Comparison of ENCODE assay signal across 2 cellular contexts in the genomic region with DNA sequence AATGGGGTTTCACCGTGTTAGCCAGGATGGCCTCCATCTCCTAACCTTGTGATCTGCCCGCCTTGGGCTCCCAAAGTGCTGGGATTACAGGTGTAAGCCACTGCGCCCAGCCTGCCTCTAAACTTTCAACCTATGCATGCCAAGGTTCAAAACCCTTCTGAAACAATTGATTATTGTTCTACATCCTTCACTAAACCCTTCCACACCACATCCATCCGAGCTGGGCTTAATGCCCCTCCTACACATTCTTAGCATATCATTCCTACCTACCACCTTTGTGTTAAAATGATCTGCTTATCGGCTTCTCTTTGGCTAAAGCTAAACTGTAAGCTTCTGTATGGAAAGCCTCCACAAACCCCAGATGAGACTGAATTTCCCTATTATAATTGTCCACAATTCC.
TF ChIP-seq lines count a peak whose summit lies in the region.

No MANE protein-coding gene starts in this region.

TF ChIP-seq in HepG2, 621 proteins besides CTCF, POLR2A, EP300 and RAD21 (continues in another document):
- TF ChIP-seq ZNF891 (CRISPR knock-in tag; IDR thresholded peaks at IDR 0.05), result no peak
- no peak for TF ChIP-seq ZNF747 (CRISPR knock-in tag; IDR thresholded peaks at IDR 0.05; ENCODE audit: borderline replicate concordance)
- TF ChIP-seq ZNF44 (CRISPR knock-in tag; IDR thresholded peaks at IDR 0.05), result no peak
- TF ChIP-seq ZNF546 (CRISPR knock-in tag; conservative IDR thresholded peaks at IDR 0.05), result no peak
- TF ChIP-seq TGIF2 (CRISPR knock-in tag; IDR thresholded peaks at IDR 0.05), result no peak
- TF ChIP-seq STAT5B (CRISPR knock-in tag; IDR thresholded peaks at IDR 0.05), result no peak
- no peak for TF ChIP-seq ZBTB42 (CRISPR knock-in tag; IDR thresholded peaks at IDR 0.05)
- TF ChIP-seq EZH2 (conservative IDR thresholded peaks at IDR 0.05; ENCODE audit: low read depth, low read length), result no peak
- TF ChIP-seq SP5 (CRISPR knock-in tag; IDR thresholded peaks at IDR 0.05; ENCODE audit: borderline replicate concordance, low read depth), result peak; percentile 19; the same call in 1 of the 2 replicates
- no peak for TF ChIP-seq RFX1 (IDR thresholded peaks at IDR 0.05)
- peak; percentile 12; the same call in 1 of the 2 replicates for TF ChIP-seq SALL1 (CRISPR knock-in tag; IDR thresholded peaks at IDR 0.05)
- TF ChIP-seq, protein P1, sequence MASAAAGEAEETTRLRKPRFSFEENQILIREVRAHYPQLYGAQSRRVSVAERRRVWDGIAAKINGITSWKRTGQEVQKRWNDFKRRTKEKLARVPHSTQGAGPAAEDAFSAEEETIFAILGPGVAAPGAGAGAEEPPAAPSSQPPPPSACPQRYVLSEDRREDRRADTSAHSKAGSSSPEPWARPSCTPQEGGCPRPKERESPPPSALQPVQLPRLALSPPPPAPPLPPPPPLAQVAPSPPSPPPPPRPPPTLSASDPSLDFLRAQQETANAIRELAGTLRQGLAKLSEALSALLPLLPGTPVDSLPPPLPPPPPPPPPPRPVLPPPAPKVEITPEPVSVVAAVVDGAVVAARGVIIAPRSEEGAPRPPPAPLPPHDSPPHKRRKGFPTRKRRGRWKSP (CRISPR knock-in tag; IDR thresholded peaks at IDR 0.05), result no peak
- no peak for TF ChIP-seq SOX6 (IDR thresholded peaks at IDR 0.05)
- TF ChIP-seq SOX6 (CRISPR knock-in tag; IDR thresholded peaks at IDR 0.05), result peak; percentile 78
- no peak for TF ChIP-seq GTF3A (CRISPR knock-in tag; conservative IDR thresholded peaks at IDR 0.05)
- TF ChIP-seq JUNB (CRISPR knock-in tag; IDR thresholded peaks at IDR 0.05; ENCODE audit: borderline replicate concordance), result no peak
- no peak for TF ChIP-seq SRSF9 (IDR thresholded peaks at IDR 0.05; ENCODE audit: borderline replicate concordance, insufficient read depth, low read depth, low read length, poor library complexity, severe bottlenecking)
- no peak for TF ChIP-seq ZMYM4 (CRISPR knock-in tag; IDR thresholded peaks at IDR 0.05)
- TF ChIP-seq TEAD3 (CRISPR knock-in tag; optimal IDR thresholded peaks at IDR 0.05; ENCODE audit: borderline replicate concordance), result peak; percentile 58
- TF ChIP-seq, protein P2, sequence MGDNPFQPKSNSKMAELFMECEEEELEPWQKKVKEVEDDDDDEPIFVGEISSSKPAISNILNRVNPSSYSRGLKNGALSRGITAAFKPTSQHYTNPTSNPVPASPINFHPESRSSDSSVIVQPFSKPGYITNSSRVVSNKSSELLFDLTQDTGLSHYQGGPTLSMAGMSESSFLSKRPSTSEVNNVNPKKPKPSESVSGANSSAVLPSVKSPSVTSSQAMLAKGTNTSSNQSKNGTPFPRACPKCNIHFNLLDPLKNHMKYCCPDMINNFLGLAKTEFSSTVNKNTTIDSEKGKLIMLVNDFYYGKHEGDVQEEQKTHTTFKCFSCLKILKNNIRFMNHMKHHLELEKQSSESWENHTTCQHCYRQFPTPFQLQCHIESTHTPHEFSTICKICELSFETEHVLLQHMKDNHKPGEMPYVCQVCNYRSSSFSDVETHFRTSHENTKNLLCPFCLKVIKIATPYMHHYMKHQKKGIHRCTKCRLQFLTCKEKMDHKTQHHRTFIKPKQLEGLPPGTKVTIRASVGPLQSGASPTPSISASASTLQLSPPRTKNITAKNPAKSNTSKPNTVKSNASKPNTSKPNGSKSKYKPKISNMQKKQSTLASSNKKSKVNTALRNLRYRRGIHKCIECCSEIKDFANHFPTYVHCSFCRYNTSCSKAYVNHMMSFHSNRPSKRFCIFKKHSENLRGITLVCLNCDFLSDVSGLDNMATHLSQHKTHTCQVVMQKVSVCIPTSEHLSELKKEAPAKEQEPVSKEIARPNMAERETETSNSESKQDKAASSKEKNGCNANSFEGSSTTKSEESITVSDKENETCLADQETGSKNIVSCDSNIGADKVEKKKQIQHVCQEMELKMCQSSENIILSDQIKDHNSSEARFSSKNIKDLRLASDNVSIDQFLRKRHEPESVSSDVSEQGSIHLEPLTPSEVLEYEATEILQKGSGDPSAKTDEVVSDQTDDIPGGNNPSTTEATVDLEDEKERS (CRISPR knock-in tag; IDR thresholded peaks at IDR 0.05), result no peak
- TF ChIP-seq ADNP (CRISPR knock-in tag; IDR thresholded peaks at IDR 0.05), result no peak
- TF ChIP-seq SMARCE1 (IDR thresholded peaks at IDR 0.05; ENCODE audit: borderline replicate concordance), result no peak
- no peak for TF ChIP-seq JDP2 (CRISPR knock-in tag; IDR thresholded peaks at IDR 0.05; ENCODE audit: borderline replicate concordance)
- TF ChIP-seq JUND (CRISPR knock-in tag; IDR thresholded peaks at IDR 0.05), result no peak
- TF ChIP-seq, protein P3, sequence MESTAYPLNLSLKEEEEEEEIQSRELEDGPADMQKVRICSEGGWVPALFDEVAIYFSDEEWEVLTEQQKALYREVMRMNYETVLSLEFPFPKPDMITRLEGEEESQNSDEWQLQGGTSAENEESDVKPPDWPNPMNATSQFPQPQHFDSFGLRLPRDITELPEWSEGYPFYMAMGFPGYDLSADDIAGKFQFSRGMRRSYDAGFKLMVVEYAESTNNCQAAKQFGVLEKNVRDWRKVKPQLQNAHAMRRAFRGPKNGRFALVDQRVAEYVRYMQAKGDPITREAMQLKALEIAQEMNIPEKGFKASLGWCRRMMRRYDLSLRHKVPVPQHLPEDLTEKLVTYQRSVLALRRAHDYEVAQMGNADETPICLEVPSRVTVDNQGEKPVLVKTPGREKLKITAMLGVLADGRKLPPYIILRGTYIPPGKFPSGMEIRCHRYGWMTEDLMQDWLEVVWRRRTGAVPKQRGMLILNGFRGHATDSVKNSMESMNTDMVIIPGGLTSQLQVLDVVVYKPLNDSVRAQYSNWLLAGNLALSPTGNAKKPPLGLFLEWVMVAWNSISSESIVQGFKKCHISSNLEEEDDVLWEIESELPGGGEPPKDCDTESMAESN (CRISPR knock-in tag; conservative IDR thresholded peaks at IDR 0.05), result no peak
- no peak for TF ChIP-seq KDM6A (CRISPR knock-in tag; IDR thresholded peaks at IDR 0.05; ENCODE audit: low read depth)
- no peak for TF ChIP-seq ETV5 (CRISPR knock-in tag; IDR thresholded peaks at IDR 0.05; ENCODE audit: borderline replicate concordance)
- peak; percentile 88; the same call in 1 of the 2 replicates for TF ChIP-seq SOX5 (CRISPR knock-in tag; IDR thresholded peaks at IDR 0.05; ENCODE audit: borderline replicate concordance)
- TF ChIP-seq ARHGAP35 (CRISPR knock-in tag; IDR thresholded peaks at IDR 0.05; ENCODE audit: borderline replicate concordance), result no peak
- no peak for TF ChIP-seq ZNF678 (CRISPR knock-in tag; IDR thresholded peaks at IDR 0.05)

TF ChIP-seq in H1, 55 proteins besides CTCF, POLR2A, EP300 and RAD21:
- TF ChIP-seq TEAD4 (IDR thresholded peaks at IDR 0.05; ENCODE audit: low read depth, low read length) (peak; percentile 58; the same call in 1 of the 2 replicates), RBBP5 (IDR thresholded peaks at IDR 0.05; ENCODE audit: borderline replicate concordance, low read depth, low read length) (no peak)
